In the genomic region with DNA sequence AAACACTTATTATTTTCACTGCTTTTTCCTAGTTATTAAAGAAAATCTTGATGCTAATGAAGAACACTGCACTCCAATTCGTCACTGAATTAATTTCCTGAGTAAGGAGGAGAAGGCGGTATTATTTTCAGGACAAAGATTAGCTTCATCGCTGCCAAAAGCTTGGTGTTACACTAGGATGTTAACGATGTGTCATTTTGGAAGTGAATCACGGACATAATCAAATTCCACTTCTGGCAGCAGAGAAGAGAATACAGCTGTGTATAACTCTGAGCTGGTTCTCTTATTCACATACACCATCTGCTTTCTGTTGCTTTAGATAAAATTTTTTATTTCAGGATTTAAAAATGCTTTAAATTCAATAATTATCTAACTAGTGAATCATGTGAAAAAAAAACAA, we compare ENCODE assay signal across 15 cellular contexts.
DNase-seq lines count a peak whose midpoint lies in the region; ATAC-seq and TF ChIP-seq lines count a peak whose summit lies in the region.
"Had no signal": no experiment of that assay in that cellular context is flagged by ENCODE, and none has a peak within 500 bp of the region (broad histone marks: within the 10 kb centered on the region; RNA-seq: fewer than 3 reads in every experiment).

No MANE protein-coding gene starts in this region.

- intact Hi-C loops in PC-3 (cut with micrococcal nuclease): loop anchor here (5.0 kb wide), 1 partner anchor 74 kb away; a partner anchor contains a TSS
- intact Hi-C loops in esophagus squamous epithelium (cut with DNase I): no loop called here

- ATAC-seq in PC-3 (peak; percentile 74), GM21825 (IDR thresholded peaks at IDR 0.05; ENCODE audit: unreplicated experiment) (no peak)
- ATAC-seq: mucosa of descending colon had no signal

- H3K36me3 ChIP-seq in PC-3 (ENCODE audit: low read depth, low read length) (no peaks in the 10 kb centered on the region), esophagus squamous epithelium (no peaks in the 10 kb centered on the region)
- H3K36me3 ChIP-seq: ascending aorta had no signal

- H3K9me2 ChIP-seq in PC-3 (replicated peaks; ENCODE audit: low read length): no peaks in the 10 kb centered on the region

- DNase-seq in ELR (ENCODE audit: low read depth): peak; percentile 46
- peak; percentile 52 for DNase-seq in PC-3
- DNase-seq in fibroblast of pulmonary artery (ENCODE audit: low read depth): peak; percentile 49
- DNase-seq in skeletal muscle cell (ENCODE audit: low read depth): peak; percentile 61
- DNase-seq in NCI-H1694 treated with DMSO at 0.1 percent for 48 hours (lab: John Stamatoyannopoulos, UW): no peak
- DNase-seq in esophagus squamous epithelium (lab: John Stamatoyannopoulos, UW): no peak
- DNase-seq: activated naive CD4-positive, alpha-beta T cell treated with Interleukin-2 at 50 U/mL for 16 hours; mucosa of descending colon; NCI-H345; SIG-M5 had no signal

- H3K9ac ChIP-seq in PC-3 (ENCODE audit: low read length): no peak overlapping the region

- H3K4me2 ChIP-seq in PC-3 (ENCODE audit: low read length): no peak overlapping the region

- H3K9me3 ChIP-seq in PC-3 (ENCODE audit: low read length) (no peaks in the 10 kb centered on the region), esophagus squamous epithelium (no peaks in the 10 kb centered on the region)
- H3K9me3 ChIP-seq: ascending aorta, mucosa of descending colon had no signal

- H3K27ac ChIP-seq in PC-3 (ENCODE audit: low read length) (no peak overlapping the region), esophagus squamous epithelium (no peak overlapping the region)
- H3K27ac ChIP-seq: ascending aorta, epithelial cell of prostate, HL-60 had no signal

- peaks cover 4% of the 10 kb centered on the region; the same call in 1 of the 2 replicates for H3K4me1 ChIP-seq in PC-3 (ENCODE audit: insufficient read depth, low read length)
- peaks cover 0 to 4% (median 0%) of the 10 kb centered on the region in 3 donors for H3K4me1 ChIP-seq in esophagus squamous epithelium
- H3K4me1 ChIP-seq: ascending aorta had no signal

- POLR2A ChIA-PET in PC-3 (lab: Charles Lee; ENCODE audit: unreplicated experiment): interaction anchor here (0.5 kb wide), 1 partner anchor 819 kb away, joined by 3 read pairs; no protein-coding TSS in a partner anchor

- no peaks in the 10 kb centered on the region for H4K20me1 ChIP-seq in PC-3 (ENCODE audit: low read length)

- TF ChIP-seq POLR2A in esophagus squamous epithelium (IDR thresholded peaks at IDR 0.05): no peak

- TF ChIP-seq CTCF in PC-3 (conservative IDR thresholded peaks at IDR 0.05; ENCODE audit: low read depth, low read length) (no peak), fibroblast of pulmonary artery (IDR thresholded peaks at IDR 0.05; ENCODE audit: low read length, missing control alignments) (no peak), esophagus squamous epithelium (IDR thresholded peaks at IDR 0.05) (no peak)

- CTCF ChIA-PET in PC-3 (lab: Charles Lee): no interaction called here

- H3K4me3 ChIP-seq in PC-3 (ENCODE audit: low read length) (no peak overlapping the region), fibroblast of pulmonary artery (replicated peaks; ENCODE audit: low read depth, low read length) (no peak overlapping the region), skeletal muscle cell (ENCODE audit: low read depth, low read length) (no peak overlapping the region), esophagus squamous epithelium (no peak overlapping the region)
- H3K4me3 ChIP-seq: ascending aorta, mucosa of descending colon, skin epidermis had no signal

- no peaks in the 10 kb centered on the region for H3F3A ChIP-seq in PC-3 (ENCODE audit: low read length, unreplicated experiment)

- H3K27me3 ChIP-seq in PC-3 (ENCODE audit: low read length): no peaks in the 10 kb centered on the region
- no peaks in the 10 kb centered on the region for H3K27me3 ChIP-seq in esophagus squamous epithelium
- H3K27me3 ChIP-seq: ascending aorta had no signal

- 22 to 26% methylated on average over 5 of the region's 5 CpGs for WGBS in esophagus squamous epithelium, 2 donors

- no peaks in the 10 kb centered on the region for H3K79me2 ChIP-seq in PC-3 (ENCODE audit: low read length)

- no TSS peak for BruUV-seq in PC-3 (replicated peaks; lab: Mats Ljungman, UMichigan)

- no peak overlapping the region for H2AFZ ChIP-seq in PC-3 (ENCODE audit: low read length)

Comparison
In these comparisons a context has a peak if more than half of its experiments do, and no peak if none do; other contexts are left out.
1. DNase-seq: peak in ELR (single experiment), PC-3 (single experiment), fibroblast of pulmonary artery (single experiment) and skeletal muscle cell (single experiment); none in NCI-H1694 treated with DMSO at 0.1 percent for 48 hours (single experiment) and esophagus squamous epithelium (single experiment).